In the genomic region with DNA sequence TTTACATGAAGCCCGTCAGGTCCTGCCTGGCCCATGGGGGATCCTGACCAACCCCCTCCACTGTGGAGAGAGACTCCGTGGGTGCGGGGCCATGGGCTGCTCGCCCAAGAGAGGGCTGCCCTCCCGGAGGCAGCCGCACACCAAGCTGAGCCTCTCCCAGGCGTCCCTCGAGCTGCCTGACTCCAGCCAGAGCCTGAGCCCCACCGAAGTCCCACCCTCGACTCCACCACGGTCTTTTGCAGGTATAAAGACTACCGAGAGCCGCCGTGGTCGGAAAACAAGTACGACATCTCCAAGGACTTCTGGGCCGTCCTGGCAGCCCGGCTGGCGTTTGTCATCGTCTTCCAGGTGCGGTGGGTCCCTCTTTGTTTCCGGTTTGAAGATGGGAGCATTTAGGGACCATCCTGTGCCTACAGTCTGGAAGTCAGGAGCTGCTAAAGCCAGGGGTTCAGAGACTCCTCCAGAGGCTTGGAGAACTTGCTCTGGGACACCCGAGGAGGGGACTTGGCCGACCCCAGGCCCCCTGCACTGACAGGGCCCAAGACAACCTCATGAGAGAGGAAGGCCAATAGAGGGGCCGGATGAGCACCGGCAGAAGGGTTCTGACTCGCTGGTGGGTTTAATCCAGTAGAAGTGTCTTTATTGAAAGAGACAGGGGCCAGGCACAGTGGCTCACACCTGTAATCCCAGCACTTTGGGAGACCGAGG, we compare ENCODE assay signal across 29 cellular contexts.
"Had no signal": no experiment of that assay in that cellular context is flagged by ENCODE, and none has a peak within 500 bp of the region (broad histone marks: within the 10 kb centered on the region; RNA-seq: fewer than 3 reads in every experiment).

No MANE protein-coding gene starts in this region.

- DNase-seq: naive thymus-derived CD4-positive, alpha-beta T cell; natural killer cell; nucleus accumbens; ovary; psoas muscle; right lobe of liver; sigmoid colon; small intestine; stimulated activated CD4-positive, alpha-beta T cell treated with anti-CD3 and anti-CD28 coated beads, Interleukin-15, amount 100 ng/mL, for 24 hours; stimulated activated CD4-positive, alpha-beta T cell treated with anti-CD3 and anti-CD28 coated beads, Interleukin-2, amount 100 ng/mL, for 24 hours; stimulated activated CD4-positive, alpha-beta T cell treated with anti-CD3 and anti-CD28 coated beads, Interleukin-2, amount 100 ng/mL, for 48 hours; stimulated activated CD4-positive, alpha-beta T cell treated with anti-CD3 and anti-CD28 coated beads, Interleukin-4, amount 100 ng/mL, for 24 hours; stimulated activated naive CD4-positive, alpha-beta T cell; stimulated activated naive CD8-positive, alpha-beta T cell treated with anti-CD3 and anti-CD28 coated beads, Interleukin-15, amount 100 ng/mL, for 72 hours; stimulated activated naive CD8-positive, alpha-beta T cell treated with anti-CD3 and anti-CD28 coated beads, Interleukin-15, Interleukin-2, amounts not matched to agents 100 U/mL and 50 U/mL, for 24 hours; substantia nigra; testis; tibial artery; transverse colon; upper lobe of right lung; uterus had no signal

- H3K27ac ChIP-seq: neural progenitor cell, neutrophil, ovary, parathyroid adenoma, psoas muscle, right lobe of liver, sigmoid colon, suprapubic skin, testis, tibial artery, transverse colon, upper lobe of right lung, uterus had no signal

- FAIRE-seq: small intestine had no signal

- H3K4me2 ChIP-seq: neural progenitor cell had no signal

- H3K79me2 ChIP-seq: parathyroid adenoma had no signal

- H3K27me3 Mint-ChIP-seq: stimulated activated naive CD8-positive, alpha-beta T cell treated with anti-CD3 and anti-CD28 coated beads, Interleukin-15, amount 100 ng/mL, for 72 hours; type B pancreatic cell had no signal

- H3K9me3 ChIP-seq: neutrophil, ovary, psoas muscle, right lobe of liver, sigmoid colon, suprapubic skin, testis, tibial artery, transverse colon, upper lobe of right lung, uterus had no signal

- H3K27ac Mint-ChIP-seq: naive thymus-derived CD4-positive, alpha-beta T cell; natural killer cell; nephron; neural progenitor cell; progenitor cell of endocrine pancreas; stimulated activated effector memory CD8-positive, alpha-beta T cell treated with anti-CD3 and anti-CD28 coated beads, Interleukin-12 subunit alpha, Interleukin-12 subunit beta, amount 100 ng/mL, for 72 hours; stimulated activated naive CD8-positive, alpha-beta T cell treated with anti-CD3 and anti-CD28 coated beads, Interleukin-15, amount 100 ng/mL, for 72 hours; type B pancreatic cell had no signal

- H2AFZ ChIP-seq: neural progenitor cell, parathyroid adenoma had no signal

- H3K36me3 ChIP-seq: neural progenitor cell, neutrophil, ovary, sigmoid colon, suprapubic skin, transverse colon, upper lobe of right lung, uterus had no signal

- H3K9me3 Mint-ChIP-seq: natural killer cell; nephron; neural progenitor cell; stimulated activated effector memory CD8-positive, alpha-beta T cell treated with anti-CD3 and anti-CD28 coated beads, Interleukin-12 subunit alpha, Interleukin-12 subunit beta, amount 100 ng/mL, for 72 hours; stimulated activated naive CD8-positive, alpha-beta T cell treated with anti-CD3 and anti-CD28 coated beads, Interleukin-15, amount 100 ng/mL, for 72 hours; type B pancreatic cell had no signal

- H3K27me3 ChIP-seq: neural progenitor cell, ovary, right lobe of liver, suprapubic skin, testis, tibial artery, upper lobe of right lung, uterus had no signal

- H3K4me3 ChIP-seq: neural progenitor cell, ovary, psoas muscle, right lobe of liver, sigmoid colon, suprapubic skin, testis, tibial artery, transverse colon, upper lobe of right lung, uterus had no signal

- H3K36me3 Mint-ChIP-seq: naive thymus-derived CD4-positive, alpha-beta T cell; natural killer cell; neural progenitor cell; stimulated activated effector memory CD8-positive, alpha-beta T cell treated with anti-CD3 and anti-CD28 coated beads, Interleukin-12 subunit alpha, Interleukin-12 subunit beta, amount 100 ng/mL, for 72 hours; type B pancreatic cell had no signal

- H3K4me1 Mint-ChIP-seq: naive thymus-derived CD4-positive, alpha-beta T cell; natural killer cell; nephron; stimulated activated effector memory CD8-positive, alpha-beta T cell treated with anti-CD3 and anti-CD28 coated beads, Interleukin-12 subunit alpha, Interleukin-12 subunit beta, amount 100 ng/mL, for 72 hours; stimulated activated naive CD8-positive, alpha-beta T cell treated with anti-CD3 and anti-CD28 coated beads, Interleukin-15, amount 100 ng/mL, for 72 hours had no signal

- H3K4me3 Mint-ChIP-seq: naive thymus-derived CD4-positive, alpha-beta T cell; natural killer cell; nephron; stimulated activated effector memory CD8-positive, alpha-beta T cell treated with anti-CD3 and anti-CD28 coated beads, Interleukin-12 subunit alpha, Interleukin-12 subunit beta, amount 100 ng/mL, for 72 hours; stimulated activated naive CD8-positive, alpha-beta T cell treated with anti-CD3 and anti-CD28 coated beads, Interleukin-15, amount 100 ng/mL, for 72 hours; type B pancreatic cell had no signal

- H3K9ac ChIP-seq: neural progenitor cell, parathyroid adenoma had no signal

- H3K4me1 ChIP-seq: psoas muscle, right lobe of liver, sigmoid colon, testis, transverse colon, upper lobe of right lung, uterus had no signal
